ENCODE assay signal across 1 cellular context in the genomic region with DNA sequence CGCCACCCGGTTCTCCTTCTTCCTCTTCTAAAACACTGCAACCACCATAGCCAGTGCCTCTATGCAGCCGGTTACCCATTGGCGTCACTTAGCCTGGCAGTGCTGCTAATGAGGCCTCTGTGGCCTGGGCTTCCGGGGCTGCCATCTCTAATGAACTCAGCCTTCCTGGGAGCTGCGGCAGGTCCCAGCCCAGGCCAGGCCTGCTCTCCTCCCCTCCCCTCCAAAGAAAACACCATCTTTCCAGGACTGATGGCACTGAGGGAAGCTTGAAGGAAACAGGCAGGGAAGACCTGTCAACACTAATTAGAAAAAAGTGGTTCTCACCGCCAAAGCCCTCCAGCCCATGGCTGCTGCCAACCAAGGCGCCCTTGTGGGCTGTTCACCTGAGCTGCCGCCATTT.
TF ChIP-seq lines count a peak whose summit lies in the region.

No MANE protein-coding gene starts in this region.

TF ChIP-seq in K562, 482 proteins besides CTCF, POLR2A, EP300 and RAD21 (continued from another document):
- TF ChIP-seq, protein P1, sequence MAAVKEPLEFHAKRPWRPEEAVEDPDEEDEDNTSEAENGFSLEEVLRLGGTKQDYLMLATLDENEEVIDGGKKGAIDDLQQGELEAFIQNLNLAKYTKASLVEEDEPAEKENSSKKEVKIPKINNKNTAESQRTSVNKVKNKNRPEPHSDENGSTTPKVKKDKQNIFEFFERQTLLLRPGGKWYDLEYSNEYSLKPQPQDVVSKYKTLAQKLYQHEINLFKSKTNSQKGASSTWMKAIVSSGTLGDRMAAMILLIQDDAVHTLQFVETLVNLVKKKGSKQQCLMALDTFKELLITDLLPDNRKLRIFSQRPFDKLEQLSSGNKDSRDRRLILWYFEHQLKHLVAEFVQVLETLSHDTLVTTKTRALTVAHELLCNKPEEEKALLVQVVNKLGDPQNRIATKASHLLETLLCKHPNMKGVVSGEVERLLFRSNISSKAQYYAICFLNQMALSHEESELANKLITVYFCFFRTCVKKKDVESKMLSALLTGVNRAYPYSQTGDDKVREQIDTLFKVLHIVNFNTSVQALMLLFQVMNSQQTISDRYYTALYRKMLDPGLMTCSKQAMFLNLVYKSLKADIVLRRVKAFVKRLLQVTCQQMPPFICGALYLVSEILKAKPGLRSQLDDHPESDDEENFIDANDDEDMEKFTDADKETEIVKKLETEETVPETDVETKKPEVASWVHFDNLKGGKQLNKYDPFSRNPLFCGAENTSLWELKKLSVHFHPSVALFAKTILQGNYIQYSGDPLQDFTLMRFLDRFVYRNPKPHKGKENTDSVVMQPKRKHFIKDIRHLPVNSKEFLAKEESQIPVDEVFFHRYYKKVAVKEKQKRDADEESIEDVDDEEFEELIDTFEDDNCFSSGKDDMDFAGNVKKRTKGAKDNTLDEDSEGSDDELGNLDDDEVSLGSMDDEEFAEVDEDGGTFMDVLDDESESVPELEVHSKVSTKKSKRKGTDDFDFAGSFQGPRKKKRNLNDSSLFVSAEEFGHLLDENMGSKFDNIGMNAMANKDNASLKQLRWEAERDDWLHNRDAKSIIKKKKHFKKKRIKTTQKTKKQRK (IDR thresholded peaks at IDR 0.05; ENCODE audit: borderline replicate concordance, low read depth, low read length): no peak
- TF ChIP-seq, protein P2, sequence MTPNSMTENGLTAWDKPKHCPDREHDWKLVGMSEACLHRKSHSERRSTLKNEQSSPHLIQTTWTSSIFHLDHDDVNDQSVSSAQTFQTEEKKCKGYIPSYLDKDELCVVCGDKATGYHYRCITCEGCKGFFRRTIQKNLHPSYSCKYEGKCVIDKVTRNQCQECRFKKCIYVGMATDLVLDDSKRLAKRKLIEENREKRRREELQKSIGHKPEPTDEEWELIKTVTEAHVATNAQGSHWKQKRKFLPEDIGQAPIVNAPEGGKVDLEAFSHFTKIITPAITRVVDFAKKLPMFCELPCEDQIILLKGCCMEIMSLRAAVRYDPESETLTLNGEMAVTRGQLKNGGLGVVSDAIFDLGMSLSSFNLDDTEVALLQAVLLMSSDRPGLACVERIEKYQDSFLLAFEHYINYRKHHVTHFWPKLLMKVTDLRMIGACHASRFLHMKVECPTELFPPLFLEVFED (CRISPR knock-in tag; conservative IDR thresholded peaks at IDR 0.05): no peak
- TF ChIP-seq ZBTB1 (CRISPR knock-in tag; IDR thresholded peaks at IDR 0.05; ENCODE audit: borderline replicate concordance, low read depth) (no peak), ZNF77 (CRISPR knock-in tag; IDR thresholded peaks at IDR 0.05) (no peak)
